ENCODE assay signal across 11 cellular contexts in genomic region chr1:19395678-19396192, GRCh38.
DNase-seq lines count a peak whose midpoint lies in the region; ATAC-seq and TF ChIP-seq lines count a peak whose summit lies in the region.
"Had no signal": no experiment of that assay in that cellular context is flagged by ENCODE, and none has a peak within 500 bp of the region (broad histone marks: within the 10 kb centered on the region; RNA-seq: fewer than 3 reads in every experiment).

No MANE protein-coding gene starts in this region.

- peaks cover 2% of the 10 kb centered on the region for H3K9me3 Mint-ChIP-seq in glutamatergic neuron (ENCODE audit: unreplicated experiment)
- H3K9me3 Mint-ChIP-seq: activated B cell treated with CpG ODN at 0.5 μM for 24 hours had no signal

- CTCF ChIA-PET in GM10248 (lab: Yijun Ruan, JAX): interaction anchor here (1.9 kb wide), 1 partner anchor 186 kb away, joined by 9 read pairs; no protein-coding TSS in a partner anchor

- TF ChIP-seq CTCF in glutamatergic neuron (IDR thresholded peaks at IDR 0.05; ENCODE audit: partially characterized antibody, unreplicated experiment) (no peak), omental fat pad (IDR thresholded peaks at IDR 0.05) (no peak), GM10248 (IDR thresholded peaks at IDR 0.05; ENCODE audit: control extremely low read depth, extremely low read depth, low read depth, missing control alignments) (no peak)

- ATAC-seq in GM19395 (IDR thresholded peaks at IDR 0.05; ENCODE audit: unreplicated experiment) (no peak), omental fat pad (ENCODE audit: low FRiP score) (no peak)

- peaks cover 5% of the 10 kb centered on the region for H3K36me3 ChIP-seq in adipocyte (ENCODE audit: control insufficient read depth, insufficient read depth, low read length, severe bottlenecking)

- peaks cover 29% of the 10 kb centered on the region for H3K4me1 ChIP-seq in adipocyte (ENCODE audit: control insufficient read depth, insufficient read depth, low read length)

- H3K27me3 Mint-ChIP-seq in glutamatergic neuron (ENCODE audit: unreplicated experiment): peaks cover 9% of the 10 kb centered on the region
- H3K27me3 Mint-ChIP-seq: activated B cell treated with CpG ODN at 0.5 μM for 24 hours had no signal

- no peak overlapping the region for H3K4me3 Mint-ChIP-seq in glutamatergic neuron (ENCODE audit: unreplicated experiment)
- H3K4me3 Mint-ChIP-seq: activated B cell treated with CpG ODN at 0.5 μM for 24 hours had no signal

- H3K27ac Mint-ChIP-seq in glutamatergic neuron (ENCODE audit: unreplicated experiment): no peak overlapping the region
- H3K27ac Mint-ChIP-seq: activated B cell treated with CpG ODN at 0.5 μM for 24 hours had no signal

- H3K9ac ChIP-seq in adipocyte (ENCODE audit: low read length): no peak overlapping the region

- no peaks in the 10 kb centered on the region for H3K9me3 ChIP-seq in adipocyte (ENCODE audit: control insufficient read depth, low read length)

- DNase-seq in A172 (ENCODE audit: low spot score) (peak; percentile 5), GM04504 (ENCODE audit: low read depth) (peak; percentile 66), adipocyte (ENCODE audit: low read depth) (peak; percentile 83), glutamatergic neuron (peak; percentile 32), omental fat pad (ENCODE audit: low spot score) (no peak), Kasumi-1 (lab: John Stamatoyannopoulos, UW) (no peak), GM10248 (ENCODE audit: extremely low spot score) (no peak)
- DNase-seq: activated B cell treated with CpG ODN at 0.5 μM for 24 hours, NCI-H1417 treated with DMSO at 0.1 percent for 48 hours had no signal

- POLR2A ChIA-PET in GM10248 (lab: Yijun Ruan, JAX): no interaction called here

- H3K4me3 ChIP-seq in adipocyte (ENCODE audit: low read length): no peak overlapping the region
- H3K4me3 ChIP-seq: PC-9 had no signal

- H3K4me1 Mint-ChIP-seq in glutamatergic neuron (ENCODE audit: low read depth, unreplicated experiment): peaks cover 21% of the 10 kb centered on the region

- H3K27me3 ChIP-seq in adipocyte (replicated peaks; ENCODE audit: control insufficient read depth, insufficient read depth, low read length): no peaks in the 10 kb centered on the region

- H3K36me3 Mint-ChIP-seq in glutamatergic neuron (ENCODE audit: unreplicated experiment): no peaks in the 10 kb centered on the region

Comparison
In these comparisons a context has a peak if more than half of its experiments do, and no peak if none do; other contexts are left out.
1. DNase-seq: peak in A172 (single experiment), GM04504 (single experiment), adipocyte (single experiment) and glutamatergic neuron (single experiment); none in omental fat pad (single experiment), Kasumi-1 (0 of 2) and GM10248 (single experiment).